Comparison of ENCODE assay signal across 17 cellular contexts in the genomic region with DNA sequence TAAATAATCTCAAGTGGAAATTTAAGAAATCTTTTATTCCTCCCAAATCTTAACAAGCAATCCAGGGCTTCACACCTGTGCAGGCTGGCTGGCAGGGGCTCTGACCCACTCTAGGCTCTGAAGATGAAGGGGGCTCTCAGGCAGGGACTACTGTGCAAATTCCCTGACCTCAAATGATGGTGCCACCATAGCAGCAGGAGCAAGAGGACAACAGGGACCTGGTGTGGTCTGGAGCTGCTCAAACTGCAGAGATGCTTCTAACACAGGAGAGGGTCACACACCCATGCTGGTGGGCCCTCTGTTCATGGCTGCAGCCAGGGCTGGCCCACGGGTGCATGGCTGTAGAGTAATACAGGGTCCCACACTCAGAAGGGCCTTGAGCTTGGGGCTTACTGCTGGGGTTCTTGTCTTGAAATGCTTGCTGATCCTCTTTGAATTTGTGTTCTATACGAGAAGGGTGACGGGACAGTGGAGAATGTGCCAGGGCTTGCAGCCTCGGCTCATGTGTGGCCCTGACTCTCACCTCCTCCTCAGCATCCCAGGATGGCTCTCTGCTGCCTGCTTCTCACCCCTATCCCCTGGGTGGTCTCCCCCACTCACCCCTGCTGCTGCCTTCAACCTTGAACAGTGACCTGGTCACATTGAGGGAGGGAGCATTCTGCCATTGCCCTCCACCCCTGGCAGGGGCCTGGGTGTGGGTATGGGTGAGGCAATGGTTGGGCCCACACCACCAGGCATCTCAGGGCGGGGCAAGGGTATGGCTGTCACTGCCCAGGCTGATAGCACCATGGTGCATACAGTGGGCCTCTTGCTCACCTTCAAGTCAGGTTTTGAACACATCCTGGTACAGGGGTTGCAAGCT.
DNase-seq lines count a peak whose midpoint lies in the region; ATAC-seq, FAIRE-seq and TF ChIP-seq lines count a peak whose summit lies in the region.
"Had no signal": no experiment of that assay in that cellular context is flagged by ENCODE, and none has a peak within 500 bp of the region (broad histone marks: within the 10 kb centered on the region; RNA-seq: fewer than 3 reads in every experiment).

No MANE protein-coding gene starts in this region.

- H3K4me3 ChIP-seq in RWPE2 (ENCODE audit: severe bottlenecking) = no peak overlapping the region
- no peak overlapping the region for H3K4me3 ChIP-seq in gastroesophageal sphincter
- no peak overlapping the region for H3K4me3 ChIP-seq in SJCRH30
- H3K4me3 ChIP-seq: BLaER1, HAP-1 had no signal

- peak; percentile 28 for DNase-seq in activated CD8-positive, alpha-beta memory T cell treated with anti-CD3 and anti-CD28 coated beads, Interleukin-2, amount 10 ng/mL, durations not matched to agents 7 days and 5 days
- DNase-seq in activated CD8-positive, alpha-beta memory T cell treated with anti-CD3 and anti-CD28 coated beads for 24 hours = no peak
- DNase-seq in RWPE2 (ENCODE audit: low spot score) (peak; percentile 52), urothelium cell line (ENCODE audit: low spot score) (no peak), NCI-H82 treated with DMSO at 0.1 percent for 48 hours (lab: John Stamatoyannopoulos, UW; ENCODE audit: unreplicated experiment) (no peak), SJCRH30 (no peak)
- DNase-seq: CD8-positive, alpha-beta memory T cell; GF-D8; GOT3; IMR-90 had no signal

- ATAC-seq in activated CD8-positive, alpha-beta memory T cell treated with anti-CD3 and anti-CD28 coated beads, Interleukin-2, amount 10 ng/mL, durations not matched to agents 7 days and 5 days = no peak
- ATAC-seq in RWPE2 (ENCODE audit: low read depth) (no peak), gastroesophageal sphincter (peak; percentile 16), HG03439 (IDR thresholded peaks at IDR 0.05; ENCODE audit: unreplicated experiment) (no peak)

- H3K36me3 ChIP-seq in RWPE2 (ENCODE audit: low read depth) (no peaks in the 10 kb centered on the region), gastroesophageal sphincter (no peaks in the 10 kb centered on the region), SJCRH30 (no peaks in the 10 kb centered on the region)
- H3K36me3 ChIP-seq: BLaER1, HAP-1 had no signal

- H3K27ac Mint-ChIP-seq in activated CD8-positive, alpha-beta memory T cell treated with anti-CD3 and anti-CD28 coated beads, Interleukin-2, amount 10 ng/mL, durations not matched to agents 7 days and 5 days = no peak overlapping the region
- H3K27ac Mint-ChIP-seq: CD8-positive, alpha-beta memory T cell; HFFc6 had no signal

- peaks cover 30% of the 10 kb centered on the region for H3K27me3 Mint-ChIP-seq in activated CD8-positive, alpha-beta memory T cell treated with anti-CD3 and anti-CD28 coated beads, Interleukin-2, amount 10 ng/mL, durations not matched to agents 7 days and 5 days

- H3K27ac ChIP-seq in RWPE2 (ENCODE audit: poor library complexity, severe bottlenecking) = no peak overlapping the region
- no peak overlapping the region for H3K27ac ChIP-seq in gastroesophageal sphincter
- no peak overlapping the region for H3K27ac ChIP-seq in SJCRH30
- H3K27ac ChIP-seq: 22Rv1, BLaER1 had no signal

- CTCF ChIA-PET in activated CD8-positive, alpha-beta memory T cell treated with anti-CD3 and anti-CD28 coated beads, Interleukin-2, amount 10 ng/mL, durations not matched to agents 7 days and 5 days (lab: Charles Lee) = interaction anchor here (1.1 to 1.4 kb wide), 3 partner anchors 13 to 449 kb away, joined by 3 to 5 read pairs (median 3); no protein-coding TSS in a partner anchor

- H3K4me1 ChIP-seq in RWPE2 (ENCODE audit: insufficient read depth, poor library complexity, severe bottlenecking) = no peaks in the 10 kb centered on the region
- no peaks in the 10 kb centered on the region for H3K4me1 ChIP-seq in gastroesophageal sphincter
- H3K4me1 ChIP-seq in SJCRH30 = no peaks in the 10 kb centered on the region
- H3K4me1 ChIP-seq: HAP-1 had no signal

- no peaks in the 10 kb centered on the region for H3K36me3 Mint-ChIP-seq in activated CD8-positive, alpha-beta memory T cell treated with anti-CD3 and anti-CD28 coated beads, Interleukin-2, amount 10 ng/mL, durations not matched to agents 7 days and 5 days
- H3K36me3 Mint-ChIP-seq: CD8-positive, alpha-beta memory T cell had no signal

- TF ChIP-seq EP300 in gastroesophageal sphincter (IDR thresholded peaks at IDR 0.05) = no peak

- H3K9me3 ChIP-seq in RWPE2 (ENCODE audit: severe bottlenecking) (peaks cover 2% of the 10 kb centered on the region), gastroesophageal sphincter (no peaks in the 10 kb centered on the region), SJCRH30 (replicated peaks) (no peaks in the 10 kb centered on the region)
- H3K9me3 ChIP-seq: BLaER1, HAP-1 had no signal

- 80 to 100% methylated on average over 1 of the region's 5 CpGs for WGBS in gastroesophageal sphincter (ENCODE audit: low coverage in 1 of 2), 2 donors

- H3K9me3 Mint-ChIP-seq in activated CD8-positive, alpha-beta memory T cell treated with anti-CD3 and anti-CD28 coated beads, Interleukin-2, amount 10 ng/mL, durations not matched to agents 7 days and 5 days (ENCODE audit: low read depth) = no peaks in the 10 kb centered on the region
- H3K9me3 Mint-ChIP-seq: CD8-positive, alpha-beta memory T cell; HFFc6 had no signal

- H3K4me3 Mint-ChIP-seq in activated CD8-positive, alpha-beta memory T cell treated with anti-CD3 and anti-CD28 coated beads, Interleukin-2, amount 10 ng/mL, durations not matched to agents 7 days and 5 days = no peak overlapping the region
- H3K4me3 Mint-ChIP-seq: CD8-positive, alpha-beta memory T cell; HFFc6 had no signal

- TF ChIP-seq CTCF in RWPE2 (IDR thresholded peaks at IDR 0.05; ENCODE audit: poor library complexity, severe bottlenecking) (no peak), gastroesophageal sphincter (IDR thresholded peaks at IDR 0.05) (no peak)

- no peak for TF ChIP-seq POLR2A in gastroesophageal sphincter (IDR thresholded peaks at IDR 0.05)

- peaks cover 7% of the 10 kb centered on the region for H3K4me1 Mint-ChIP-seq in activated CD8-positive, alpha-beta memory T cell treated with anti-CD3 and anti-CD28 coated beads, Interleukin-2, amount 10 ng/mL, durations not matched to agents 7 days and 5 days

- peaks cover 10% of the 10 kb centered on the region for H3K27me3 ChIP-seq in RWPE2 (ENCODE audit: insufficient read depth, poor library complexity, severe bottlenecking)
- H3K27me3 ChIP-seq in gastroesophageal sphincter = peaks cover 12% of the 10 kb centered on the region
- no peaks in the 10 kb centered on the region for H3K27me3 ChIP-seq in SJCRH30
- H3K27me3 ChIP-seq: BLaER1 had no signal

- peak; percentile 82 for FAIRE-seq in urothelium cell line (lab: Jason Lieb, UNC)
- FAIRE-seq: GM19239 had no signal

Comparison
In these comparisons a context has a peak if more than half of its experiments do, and no peak if none do; other contexts are left out.
1. DNase-seq: peak in activated CD8-positive, alpha-beta memory T cell treated with anti-CD3 and anti-CD28 coated beads, Interleukin-2, amount 10 ng/mL, durations not matched to agents 7 days and 5 days (single experiment) and RWPE2 (single experiment); none in activated CD8-positive, alpha-beta memory T cell treated with anti-CD3 and anti-CD28 coated beads for 24 hours (single experiment), urothelium cell line (single experiment), NCI-H82 treated with DMSO at 0.1 percent for 48 hours (single experiment) and SJCRH30 (0 of 2).